ENCODE assay signal across 22 cellular contexts in genomic region chr14:72941286-72941985, GRCh38. TPM values are rescaled to one million over a fixed set of nuclear protein-coding genes. Genes with fewer than 3 reads are reported as not detected.
DNase-seq lines count a peak whose midpoint lies in the region; ATAC-seq, FAIRE-seq and TF ChIP-seq lines count a peak whose summit lies in the region.
"Had no signal": no experiment of that assay in that cellular context is flagged by ENCODE, and none has a peak within 500 bp of the region (broad histone marks: within the 10 kb centered on the region; RNA-seq: fewer than 3 reads in every experiment).

No MANE protein-coding gene starts in this region.

- H3K4me1 ChIP-seq in adrenal gland (replicated peaks in 1 of 2) = peaks cover 10 to 14% of the 10 kb centered on the region in 2 donors
- H3K4me1 ChIP-seq: A549, BE2C, SJCRH30 had no signal

- peaks cover 0 to 28% of the 10 kb centered on the region in 2 donors for H3K36me3 ChIP-seq in adrenal gland (replicated peaks in 1 of 2)

- no peak for ATAC-seq in GM19351 (IDR thresholded peaks at IDR 0.05; ENCODE audit: unreplicated experiment)
- ATAC-seq: A549 had no signal

- TF ChIP-seq CTCF in dorsolateral prefrontal cortex (IDR thresholded peaks at IDR 0.05 in 54 of 56, conservative IDR thresholded peaks at IDR 0.05 in 2 of 56; ENCODE audit: low read depth in 1 of 56, partially characterized antibody in 56 of 56) = no peak
- TF ChIP-seq CTCF in adrenal gland (IDR thresholded peaks at IDR 0.05) = no peak

- DNase-seq in HTR-8/SVneo (ENCODE audit: insufficient read length, low spot score) (no peak), dorsolateral prefrontal cortex (no peak), substantia nigra (lab: John Stamatoyannopoulos, UW) (peak in 4 of 49 donors; percentile 4 to 11 (median 9)), adrenal gland (no peak), NCI-H526 treated with DMSO at 0.1 percent for 48 hours (lab: John Stamatoyannopoulos, UW) (no peak)
- DNase-seq in activated CD4-positive, CD25-positive, alpha-beta regulatory T cell treated with anti-CD3 and anti-CD28 coated beads, Interleukin-2, amount 50 U/mL, for 72 hours = no peak
- DNase-seq: BE2C, DMS79, H7, KBM-7, NCI-H1092, NCI-H1436 treated with DMSO at 0.1 percent for 48 hours, NCI-H1930, NCI-H510A, NCI-H82, SJCRH30 had no signal

- H3K4me3 ChIP-seq in dorsolateral prefrontal cortex = no peak overlapping the region
- no peak overlapping the region for H3K4me3 ChIP-seq in adrenal gland
- H3K4me3 ChIP-seq: A549, SJCRH30 had no signal

- no peak for TF ChIP-seq POLR2A in adrenal gland (IDR thresholded peaks at IDR 0.05)

- H3K27me3 ChIP-seq in dorsolateral prefrontal cortex (no peaks in the 10 kb centered on the region), layer of hippocampus (ENCODE audit: control insufficient read depth, insufficient read depth, low read length) (no peaks in the 10 kb centered on the region), adrenal gland (no peaks in the 10 kb centered on the region)
- H3K27me3 ChIP-seq: BE2C, SJCRH30 had no signal

- H3K9me3 ChIP-seq in adrenal gland (replicated peaks in 1 of 3) = no peaks in the 10 kb centered on the region
- H3K9me3 ChIP-seq: A549, BE2C, SJCRH30 had no signal

- H3K27ac ChIP-seq in dorsolateral prefrontal cortex (peak overlapping the region in 57 of 59 donors; percentile 7 to 93 (median 75)), layer of hippocampus (ENCODE audit: low read depth, low read length) (peak overlapping the region; percentile 39), substantia nigra (ENCODE audit: low read depth, low read length, poor library complexity, severe bottlenecking) (peak overlapping the region; percentile 28), adrenal gland (no peak overlapping the region)
- H3K27ac ChIP-seq: A549, HL-60, SJCRH30 had no signal

- 85 to 93% (median 88%) methylated on average over 10 to 12 of the region's 12 CpGs for whole genome bisulfite sequencing in adrenal gland, 4 donors

- intact Hi-C loops in dorsolateral prefrontal cortex (cut with DNase I) = no loop called here
- intact Hi-C loops in adrenal gland (cut with DNase I) = no loop called here

- peak; percentile 70 for FAIRE-seq in HTR-8/SVneo (lab: Jason Lieb, UNC)
- FAIRE-seq: A549, RCC 7860 had no signal

RNA-seq across cellular contexts. Expression of gene DCAF4, which starts 15.2 kb away (rescaled TPM):
- total RNA-seq in dorsolateral prefrontal cortex = 10 to 100 TPM in 119 of 120 experiments, 1 to 10 TPM in 1; 7.9 to 32.3 (median 20.1) TPM
- total RNA-seq in adrenal gland = 10 to 100 TPM; 12.4 to 19.3 (median 16.0) TPM
- polyA plus RNA-seq in adrenal gland = 10 to 100 TPM in 2 of 3 donors, 1 to 10 TPM in 1; 7.6 to 16.1 (median 10.3) TPM

RNA-seq across cellular contexts. Expression of gene DPF3, which starts 47.5 kb away (rescaled TPM):
- total RNA-seq in dorsolateral prefrontal cortex (10 to 100 TPM; 11.7 to 36.8 (median 19.0) TPM), adrenal gland (1 to 10 TPM in 7 of 8 donors, under 1 TPM in 1; 0.97 to 6.0 (median 3.6) TPM)
- polyA plus RNA-seq in adrenal gland = 1 to 10 TPM in 2 of 3 donors, under 1 TPM in 1; 0.91 to 4.6 (median 2.8) TPM
- total RNA-seq: HT-29 had no signal

Comparison
In these comparisons a context has a peak if more than half of its experiments do, and no peak if none do; other contexts are left out.
1. H3K27ac ChIP-seq: peak in dorsolateral prefrontal cortex (57 of 59), layer of hippocampus (single experiment) and substantia nigra (single experiment); none in adrenal gland (0 of 5).